In the genomic region with DNA sequence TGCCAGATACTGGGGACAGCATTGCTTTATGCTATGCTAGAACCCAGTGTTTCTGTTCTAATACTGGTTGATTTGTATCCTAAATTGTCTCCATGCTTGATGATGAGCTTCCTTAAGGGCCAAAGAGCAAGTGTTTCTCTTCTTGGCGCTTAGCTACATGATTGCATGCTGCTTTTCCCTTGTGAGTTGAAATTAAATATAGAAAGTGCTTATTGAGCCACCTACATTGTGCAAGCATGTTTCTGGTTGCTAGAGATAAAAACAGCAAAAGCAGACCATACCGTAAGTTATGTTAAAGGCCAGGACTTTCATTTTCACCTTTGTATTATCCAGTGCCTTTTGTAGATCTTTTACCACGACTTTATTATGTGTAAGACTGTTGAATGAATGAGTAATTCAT, we compare ENCODE assay signal across 1 cellular context.
A peak's percentile ranks its signal among the peaks of the same experiment; 100 is the strongest.
TF ChIP-seq lines count a peak whose summit lies in the region.

No MANE protein-coding gene starts in this region.

TF ChIP-seq in K562, 482 proteins besides CTCF, POLR2A, EP300 and RAD21:
- TF ChIP-seq ZKSCAN1 (IDR thresholded peaks at IDR 0.05; ENCODE audit: low read depth, low read length) (no peak), SMARCE1 (IDR thresholded peaks at IDR 0.05) (no peak), TCF3 (CRISPR knock-in tag; IDR thresholded peaks at IDR 0.05) (peak; percentile 78), STAG1 (CRISPR knock-in tag; IDR thresholded peaks at IDR 0.05; ENCODE audit: borderline replicate concordance) (no peak), CEBPB (tag; IDR thresholded peaks at IDR 0.05) (peak; percentile 91), SREBF2 (CRISPR knock-in tag; IDR thresholded peaks at IDR 0.05) (no peak), MED1 (CRISPR knock-in tag; IDR thresholded peaks at IDR 0.05; ENCODE audit: borderline replicate concordance) (no peak), BRF2 (IDR thresholded peaks at IDR 0.05; ENCODE audit: borderline replicate concordance, insufficient read depth, insufficient read length) (no peak)
